14 cellular contexts compared by ENCODE assay signal in the genomic region with DNA sequence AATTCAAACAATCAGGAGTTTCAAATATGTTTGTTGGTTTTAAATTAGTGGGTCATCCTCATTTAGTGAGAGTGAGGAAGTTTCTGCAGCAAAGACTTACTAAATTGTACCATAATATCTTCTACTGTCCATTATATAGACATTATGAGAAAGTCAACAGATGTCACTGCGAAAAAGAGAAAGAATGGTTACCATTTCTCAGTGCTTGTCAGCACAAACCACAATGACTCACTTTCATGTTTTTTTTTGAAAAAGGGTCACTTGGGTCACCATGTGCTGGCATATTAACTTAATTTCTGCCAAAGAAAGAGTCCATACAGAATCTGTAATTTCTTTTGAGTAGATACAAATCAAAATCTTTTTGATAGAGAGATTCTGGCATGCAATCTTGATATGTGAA.
DNase-seq lines count a peak whose midpoint lies in the region; ATAC-seq and TF ChIP-seq lines count a peak whose summit lies in the region.
"Had no signal": no experiment of that assay in that cellular context is flagged by ENCODE, and none has a peak within 500 bp of the region (broad histone marks: within the 10 kb centered on the region; RNA-seq: fewer than 3 reads in every experiment).

No MANE protein-coding gene starts in this region.

- no peaks in the 10 kb centered on the region for H3K9me3 ChIP-seq in PC-3 (ENCODE audit: low read length)
- H3K9me3 ChIP-seq: upper lobe of left lung had no signal

- CTCF ChIA-PET in PC-3 (lab: Charles Lee), result no interaction called here

- peaks cover 63% of the 10 kb centered on the region for H3K4me1 ChIP-seq in PC-3 (ENCODE audit: insufficient read depth, low read length)
- H3K4me1 ChIP-seq: upper lobe of left lung had no signal

- BruUV-seq in PC-3 (replicated peaks; lab: Mats Ljungman, UMichigan), result no TSS peak

- peak overlapping the region; percentile 33 for H3K4me2 ChIP-seq in PC-3 (ENCODE audit: low read length)

- H3K4me3 ChIP-seq in PC-3 (ENCODE audit: low read length), result no peak overlapping the region
- H3K4me3 ChIP-seq: upper lobe of left lung had no signal

- no peaks in the 10 kb centered on the region for H3K79me2 ChIP-seq in PC-3 (ENCODE audit: low read length)

- no peak for TF ChIP-seq CTCF in PC-3 (conservative IDR thresholded peaks at IDR 0.05; ENCODE audit: low read depth, low read length)

- H4K20me1 ChIP-seq in PC-3 (ENCODE audit: low read length), result no peaks in the 10 kb centered on the region

- DNase-seq in PC-3 (peak; percentile 91), myocyte (ENCODE audit: low read depth) (peak; percentile 56), NCI-H1694 (lab: John Stamatoyannopoulos, UW) (no peak), NCI-H2227 treated with DMSO at 0.1 percent for 48 hours (lab: John Stamatoyannopoulos, UW) (no peak), NCI-H1417 (lab: John Stamatoyannopoulos, UW) (no peak)
- DNase-seq: activated CD8-positive, alpha-beta memory T cell treated with anti-CD3 and anti-CD28 coated beads for 24 hours; CD4-positive, alpha-beta memory T cell; NCI-H1436; T-helper 17 cell; upper lobe of left lung had no signal

- peak overlapping the region; percentile 77 for H3K27ac ChIP-seq in PC-3 (ENCODE audit: low read length)
- H3K27ac ChIP-seq: upper lobe of left lung had no signal

- H3K36me3 ChIP-seq in PC-3 (ENCODE audit: low read depth, low read length), result no peaks in the 10 kb centered on the region
- H3K36me3 ChIP-seq: upper lobe of left lung had no signal

- H3K27me3 ChIP-seq in PC-3 (ENCODE audit: low read length), result no peaks in the 10 kb centered on the region
- H3K27me3 ChIP-seq: upper lobe of left lung had no signal

- intact Hi-C loops in PC-3 (cut with micrococcal nuclease), result loop anchor here (5.0 kb wide), 1 partner anchor 97 kb away; no protein-coding TSS in a partner anchor

- peak; percentile 62 for ATAC-seq in GM18870 (IDR thresholded peaks at IDR 0.05; ENCODE audit: unreplicated experiment)
- peak; percentile 67 for ATAC-seq in HG02973 (IDR thresholded peaks at IDR 0.05; ENCODE audit: unreplicated experiment)
- ATAC-seq in PC-3, result peak; percentile 52
- ATAC-seq in HG03571 (IDR thresholded peaks at IDR 0.05; ENCODE audit: unreplicated experiment), result no peak
- ATAC-seq: sciatic nerve, T-helper 17 cell had no signal

- H3F3A ChIP-seq in PC-3 (ENCODE audit: low read length, unreplicated experiment), result no peaks in the 10 kb centered on the region

- no peak overlapping the region for H2AFZ ChIP-seq in PC-3 (ENCODE audit: low read length)

- POLR2A ChIA-PET in PC-3 (lab: Charles Lee; ENCODE audit: unreplicated experiment), result no interaction called here

- no peaks in the 10 kb centered on the region for H3K9me2 ChIP-seq in PC-3 (replicated peaks; ENCODE audit: low read length)

- peak overlapping the region; percentile 7; the same call in 1 of the 2 replicates for H3K9ac ChIP-seq in PC-3 (ENCODE audit: low read length)

Comparison
In these comparisons a context has a peak if more than half of its experiments do, and no peak if none do; other contexts are left out.
1. DNase-seq: peak in PC-3 (single experiment) and myocyte (single experiment); none in NCI-H1694 (single experiment), NCI-H2227 treated with DMSO at 0.1 percent for 48 hours (single experiment) and NCI-H1417 (0 of 3).